In the genomic region with DNA sequence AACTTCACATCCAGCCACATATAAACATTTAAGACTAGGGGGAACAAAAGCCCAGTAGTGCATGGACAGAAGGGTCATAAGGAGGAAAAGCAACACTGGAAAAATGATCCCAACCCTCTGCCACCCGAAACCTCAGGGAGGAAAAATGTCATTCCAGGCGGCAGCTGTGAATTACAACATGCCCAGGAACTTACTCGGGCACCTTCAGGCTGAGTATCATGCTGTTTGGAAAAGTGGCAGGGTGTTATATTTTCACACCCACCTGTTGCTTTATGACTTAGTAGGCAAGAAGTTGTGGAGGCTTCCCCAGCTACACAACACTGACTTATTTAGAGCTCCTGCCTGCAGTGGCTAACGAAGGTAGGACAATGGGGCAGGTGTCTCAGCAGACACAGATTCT, we compare ENCODE assay signal across 2 cellular contexts.
TF ChIP-seq lines count a peak whose summit lies in the region.

No MANE protein-coding gene starts in this region.

TF ChIP-seq in SK-N-SH treated with all-trans-retinoic acid at 6 μM for 48 hours, 23 proteins besides CTCF, POLR2A, EP300 and RAD21 (continued from another document):
- TF ChIP-seq RARB (CRISPR knock-in tag; IDR thresholded peaks at IDR 0.05) (no peak), ZNF565 (CRISPR knock-in tag; conservative IDR thresholded peaks at IDR 0.05; ENCODE audit: low read depth) (no peak), BACH2 (CRISPR knock-in tag; IDR thresholded peaks at IDR 0.05; ENCODE audit: borderline replicate concordance) (no peak), ESRRG (CRISPR knock-in tag; IDR thresholded peaks at IDR 0.05) (no peak)

TF ChIP-seq in SK-N-SH, 30 proteins besides CTCF, POLR2A, EP300 and RAD21 (continued from another document):
- TF ChIP-seq, protein P1, sequence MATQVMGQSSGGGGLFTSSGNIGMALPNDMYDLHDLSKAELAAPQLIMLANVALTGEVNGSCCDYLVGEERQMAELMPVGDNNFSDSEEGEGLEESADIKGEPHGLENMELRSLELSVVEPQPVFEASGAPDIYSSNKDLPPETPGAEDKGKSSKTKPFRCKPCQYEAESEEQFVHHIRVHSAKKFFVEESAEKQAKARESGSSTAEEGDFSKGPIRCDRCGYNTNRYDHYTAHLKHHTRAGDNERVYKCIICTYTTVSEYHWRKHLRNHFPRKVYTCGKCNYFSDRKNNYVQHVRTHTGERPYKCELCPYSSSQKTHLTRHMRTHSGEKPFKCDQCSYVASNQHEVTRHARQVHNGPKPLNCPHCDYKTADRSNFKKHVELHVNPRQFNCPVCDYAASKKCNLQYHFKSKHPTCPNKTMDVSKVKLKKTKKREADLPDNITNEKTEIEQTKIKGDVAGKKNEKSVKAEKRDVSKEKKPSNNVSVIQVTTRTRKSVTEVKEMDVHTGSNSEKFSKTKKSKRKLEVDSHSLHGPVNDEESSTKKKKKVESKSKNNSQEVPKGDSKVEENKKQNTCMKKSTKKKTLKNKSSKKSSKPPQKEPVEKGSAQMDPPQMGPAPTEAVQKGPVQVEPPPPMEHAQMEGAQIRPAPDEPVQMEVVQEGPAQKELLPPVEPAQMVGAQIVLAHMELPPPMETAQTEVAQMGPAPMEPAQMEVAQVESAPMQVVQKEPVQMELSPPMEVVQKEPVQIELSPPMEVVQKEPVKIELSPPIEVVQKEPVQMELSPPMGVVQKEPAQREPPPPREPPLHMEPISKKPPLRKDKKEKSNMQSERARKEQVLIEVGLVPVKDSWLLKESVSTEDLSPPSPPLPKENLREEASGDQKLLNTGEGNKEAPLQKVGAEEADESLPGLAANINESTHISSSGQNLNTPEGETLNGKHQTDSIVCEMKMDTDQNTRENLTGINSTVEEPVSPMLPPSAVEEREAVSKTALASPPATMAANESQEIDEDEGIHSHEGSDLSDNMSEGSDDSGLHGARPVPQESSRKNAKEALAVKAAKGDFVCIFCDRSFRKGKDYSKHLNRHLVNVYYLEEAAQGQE (IDR thresholded peaks at IDR 0.05; ENCODE audit: low read depth, low read length): no peak
